ENCODE assay signal across 8 cellular contexts in the genomic region with DNA sequence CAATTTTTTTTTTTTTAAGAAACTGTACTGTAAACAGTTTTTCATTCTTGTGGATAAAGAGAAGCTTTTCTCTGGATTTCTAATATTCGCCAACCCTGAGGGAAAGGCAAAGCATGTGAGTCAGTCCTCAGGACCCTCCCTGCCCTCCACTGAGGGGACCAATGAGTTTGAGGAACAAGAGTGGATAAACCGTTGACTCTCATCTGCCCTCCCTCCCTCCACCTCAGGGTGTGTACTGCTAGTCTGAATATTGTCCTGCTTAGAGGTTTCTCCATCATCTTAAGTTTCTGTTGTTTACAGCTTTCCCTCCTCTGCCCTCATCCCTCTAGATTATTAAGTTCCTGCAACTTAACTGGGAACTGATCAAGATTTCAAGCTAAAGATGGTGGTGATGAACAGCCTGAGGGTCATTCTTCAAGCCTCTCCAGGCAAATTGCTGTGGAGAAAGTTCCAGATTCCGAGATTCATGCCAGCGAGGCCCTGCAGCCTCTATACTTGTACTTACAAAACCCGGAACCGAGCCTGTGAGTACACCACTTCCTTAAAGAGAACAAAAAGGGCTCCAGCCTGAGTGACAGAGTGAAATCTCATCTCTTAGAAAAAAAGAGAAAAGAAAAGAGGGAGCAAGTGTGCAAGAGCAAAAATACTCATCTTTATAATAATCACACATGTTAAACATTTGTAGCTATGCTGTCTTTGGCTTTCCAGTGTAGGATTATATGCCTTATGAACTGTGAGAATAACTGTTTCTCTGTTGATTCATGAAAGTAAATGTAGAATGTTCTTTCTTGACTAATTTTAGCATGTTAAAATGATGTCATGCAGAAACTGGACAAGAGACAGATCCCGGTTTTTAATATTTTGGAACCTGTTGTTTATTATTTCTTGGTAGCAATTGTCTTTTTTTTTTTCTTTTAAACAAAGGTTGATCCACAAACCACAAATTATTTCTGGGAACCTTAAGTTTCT. TPM values are rescaled to one million over a fixed set of nuclear protein-coding genes. Genes with fewer than 3 reads are reported as not detected.
DNase-seq lines count a peak whose midpoint lies in the region; ATAC-seq and TF ChIP-seq lines count a peak whose summit lies in the region.

No MANE protein-coding gene starts in this region.

- H3K36me3 ChIP-seq in stomach smooth muscle (ENCODE audit: control insufficient read depth in 2 of 2, insufficient read depth in 2 of 2, low read length in 2 of 2), result no peaks in the 10 kb centered on the region

- peak overlapping the region; percentile 74 for H3K27ac ChIP-seq in stomach smooth muscle (ENCODE audit: low read length)

- in situ Hi-C loops in GM13977 (cut with MboI; ENCODE audit: low pct_unique_long_range_greater_than_20kb, low sequenced_read_pairs, unreplicated experiment), result no loop called here

- peak; percentile 87 for ATAC-seq in HG03025 (IDR thresholded peaks at IDR 0.05; ENCODE audit: low FRiP score, unreplicated experiment)

- intact Hi-C loops in activated CD4-positive, alpha-beta T cell treated with anti-CD3 and anti-CD28 coated beads, Interleukin-2, amount 10 ng/mL, durations not matched to agents 24 days and 14 days (cut with micrococcal nuclease), result loop anchor here (1.0 to 5.0 kb wide), 3 partner anchors 12 to 102 kb away; a partner anchor contains a TSS

- H3K9ac ChIP-seq in stomach smooth muscle (ENCODE audit: low read length in 2 of 2), result peak overlapping the region in 1 of 2 donors; percentile 14

- H3K36me3 Mint-ChIP-seq in activated CD4-positive, alpha-beta T cell treated with anti-CD3 and anti-CD28 coated beads, Interleukin-2, amount 10 ng/mL, durations not matched to agents 24 days and 14 days (ENCODE audit: low read depth), result peaks cover 2% of the 10 kb centered on the region
- H3K36me3 Mint-ChIP-seq in T-helper 1 cell treated with Interleukin-12 subunit alpha and Interleukin-12 subunit beta and Interleukin-4 antibody, amounts not matched to agents 30 μg/mL and 1 μg/mL, for 36 hours (ENCODE audit: low read depth), result peaks cover 5% of the 10 kb centered on the region

- H3K27ac Mint-ChIP-seq in activated CD4-positive, alpha-beta T cell treated with anti-CD3 and anti-CD28 coated beads, Interleukin-2, amount 10 ng/mL, durations not matched to agents 24 days and 14 days, result peak overlapping the region; percentile 92
- peak overlapping the region; percentile 93 for H3K27ac Mint-ChIP-seq in T-helper 1 cell treated with Interleukin-12 subunit alpha and Interleukin-12 subunit beta and Interleukin-4 antibody, amounts not matched to agents 30 μg/mL and 1 μg/mL, for 36 hours

- peaks cover 19% of the 10 kb centered on the region for H3K4me1 ChIP-seq in stomach smooth muscle (ENCODE audit: control insufficient read depth, insufficient read depth, low read length)

- H3K27me3 Mint-ChIP-seq in activated CD4-positive, alpha-beta T cell treated with anti-CD3 and anti-CD28 coated beads, Interleukin-2, amount 10 ng/mL, durations not matched to agents 24 days and 14 days, result no peaks in the 10 kb centered on the region
- H3K27me3 Mint-ChIP-seq in T-helper 1 cell treated with Interleukin-12 subunit alpha and Interleukin-12 subunit beta and Interleukin-4 antibody, amounts not matched to agents 30 μg/mL and 1 μg/mL, for 36 hours (ENCODE audit: low read depth), result no peaks in the 10 kb centered on the region

- no peaks in the 10 kb centered on the region for H3K27me3 ChIP-seq in stomach smooth muscle (ENCODE audit: control insufficient read depth in 1 of 2, insufficient read depth in 2 of 2, low read length in 2 of 2)

- H3K9me3 Mint-ChIP-seq in activated CD4-positive, alpha-beta T cell treated with anti-CD3 and anti-CD28 coated beads, Interleukin-2, amount 10 ng/mL, durations not matched to agents 24 days and 14 days, result no peaks in the 10 kb centered on the region
- no peaks in the 10 kb centered on the region for H3K9me3 Mint-ChIP-seq in T-helper 1 cell treated with Interleukin-12 subunit alpha and Interleukin-12 subunit beta and Interleukin-4 antibody, amounts not matched to agents 30 μg/mL and 1 μg/mL, for 36 hours

- peaks cover 36% of the 10 kb centered on the region for H3K4me1 Mint-ChIP-seq in activated CD4-positive, alpha-beta T cell treated with anti-CD3 and anti-CD28 coated beads, Interleukin-2, amount 10 ng/mL, durations not matched to agents 24 days and 14 days
- H3K4me1 Mint-ChIP-seq in T-helper 1 cell treated with Interleukin-12 subunit alpha and Interleukin-12 subunit beta and Interleukin-4 antibody, amounts not matched to agents 30 μg/mL and 1 μg/mL, for 36 hours (ENCODE audit: low read depth), result peaks cover 29% of the 10 kb centered on the region

- no peak for TF ChIP-seq CTCF in GM13977 (IDR thresholded peaks at IDR 0.05; ENCODE audit: extremely low read depth, insufficient read depth, missing control alignments)

- peak; percentile 76 for DNase-seq in activated CD4-positive, alpha-beta T cell treated with anti-CD3 and anti-CD28 coated beads, Interleukin-2, amount 10 ng/mL, durations not matched to agents 24 days and 14 days
- DNase-seq in activated CD4-positive, alpha-beta T cell treated with anti-CD3 and anti-CD28 coated beads for 1 hour, result no peak
- peak; percentile 60 for DNase-seq in foreskin melanocyte
- no peak for DNase-seq in SKM-1 (lab: John Stamatoyannopoulos, UW; ENCODE audit: unreplicated experiment)
- DNase-seq in GM13977 (ENCODE audit: low spot score), result no peak

- H3K9me3 ChIP-seq in stomach smooth muscle (ENCODE audit: control insufficient read depth in 2 of 2, low read length in 2 of 2), result no peaks in the 10 kb centered on the region

- no peak overlapping the region for H3K4me3 ChIP-seq in stomach smooth muscle (ENCODE audit: low read length in 2 of 2)

- H3K4me3 Mint-ChIP-seq in activated CD4-positive, alpha-beta T cell treated with anti-CD3 and anti-CD28 coated beads, Interleukin-2, amount 10 ng/mL, durations not matched to agents 24 days and 14 days, result peak overlapping the region; percentile 76
- H3K4me3 Mint-ChIP-seq in T-helper 1 cell treated with Interleukin-12 subunit alpha and Interleukin-12 subunit beta and Interleukin-4 antibody, amounts not matched to agents 30 μg/mL and 1 μg/mL, for 36 hours, result peak overlapping the region; percentile 71

RNA-seq across cellular contexts. Expression of a gene that starts 11.9 kb away (rescaled TPM):
- 4.7 and 5.9 TPM in 2 replicates for total RNA-seq in activated CD4-positive, alpha-beta T cell treated with anti-CD3 and anti-CD28 coated beads, Interleukin-2, amount 10 ng/mL, durations not matched to agents 24 days and 14 days

RNA-seq across cellular contexts. Expression of a gene that starts 40.4 kb away (rescaled TPM):
- total RNA-seq in activated CD4-positive, alpha-beta T cell treated with anti-CD3 and anti-CD28 coated beads, Interleukin-2, amount 10 ng/mL, durations not matched to agents 24 days and 14 days, result 20.0 and 20.3 TPM in 2 replicates

Comparison
In these comparisons a context has a peak if more than half of its experiments do, and no peak if none do; other contexts are left out.
1. DNase-seq: peak in activated CD4-positive, alpha-beta T cell treated with anti-CD3 and anti-CD28 coated beads, Interleukin-2, amount 10 ng/mL, durations not matched to agents 24 days and 14 days (single experiment) and foreskin melanocyte (single experiment); none in activated CD4-positive, alpha-beta T cell treated with anti-CD3 and anti-CD28 coated beads for 1 hour (single experiment), SKM-1 (single experiment) and GM13977 (single experiment).